ENCODE assay signal across 24 cellular contexts in genomic region chr2:82675186-82675585, GRCh38.
DNase-seq lines count a peak whose midpoint lies in the region; ATAC-seq and TF ChIP-seq lines count a peak whose summit lies in the region.
"Had no signal": no experiment of that assay in that cellular context is flagged by ENCODE, and none has a peak within 500 bp of the region (broad histone marks: within the 10 kb centered on the region; RNA-seq: fewer than 3 reads in every experiment).

No MANE protein-coding gene starts in this region.

- intact Hi-C loops in mammary epithelial cell (cut with micrococcal nuclease), result no loop called here

- no peak overlapping the region for H3K9ac ChIP-seq in mammary epithelial cell (ENCODE audit: insufficient read depth, low read length)
- no peak overlapping the region for H3K9ac ChIP-seq in smooth muscle cell (ENCODE audit: low read depth)

- dilution Hi-C loops in mammary epithelial cell (cut with HindIII; ENCODE audit: low sequenced_read_pairs), result no loop called here

- no peaks in the 10 kb centered on the region for H3K79me2 ChIP-seq in mammary epithelial cell (ENCODE audit: insufficient read depth, low read length)
- no peaks in the 10 kb centered on the region for H3K79me2 ChIP-seq in smooth muscle cell (ENCODE audit: low read depth)

- H3K27ac Mint-ChIP-seq in naive thymus-derived CD8-positive, alpha-beta T cell, result no peak overlapping the region
- H3K27ac Mint-ChIP-seq: endodermal cell, GM23338, immature natural killer cell had no signal

- H3K36me3 Mint-ChIP-seq in naive thymus-derived CD8-positive, alpha-beta T cell, result no peaks in the 10 kb centered on the region

- DNase-seq in Ammon's horn (ENCODE audit: low spot score) (peak; percentile 2), HT1080 (ENCODE audit: low read depth) (peak; percentile 87), mammary epithelial cell (peak; percentile 2), kidney glomerular epithelial cell (lab: John Stamatoyannopoulos, UW) (peak; percentile 58), smooth muscle cell (lab: John Stamatoyannopoulos, UW; ENCODE audit: unreplicated experiment) (no peak), RWPE1 (ENCODE audit: low spot score) (no peak), cerebellar nuclear complex (lab: John Stamatoyannopoulos, UW) (no peak)
- DNase-seq in naive thymus-derived CD8-positive, alpha-beta T cell, result no peak
- DNase-seq: activated gamma-delta T cell treated with Interleukin-2 at 50 U/mL for 16 hours, amygdala, endodermal cell, immature natural killer cell, KG1, lower lobe of right lung, NCI-H187, NCI-H226, NCI-H82, ovary, right lobe of liver, SIG-M5, T-helper 1 cell had no signal

- no peak overlapping the region for H3K4me2 ChIP-seq in mammary epithelial cell (ENCODE audit: insufficient read depth, low read depth, low read length)
- no peak overlapping the region for H3K4me2 ChIP-seq in smooth muscle cell
- H3K4me2 ChIP-seq: GM23338 had no signal

- H3K27ac ChIP-seq in mammary epithelial cell (ENCODE audit: insufficient read depth, low read depth, low read length) (no peak overlapping the region), smooth muscle cell (ENCODE audit: low read depth) (no peak overlapping the region), RWPE1 (no peak overlapping the region)
- H3K27ac ChIP-seq: C4-2B, lower lobe of right lung, ovary, right lobe of liver, suprapubic skin had no signal

- H3K4me3 ChIP-seq in mammary epithelial cell (replicated peaks in 1 of 3; ENCODE audit: insufficient read depth in 1 of 3, low read depth in 2 of 3, low read length in 3 of 3), result no peak overlapping the region
- H3K4me3 ChIP-seq in smooth muscle cell, result no peak overlapping the region
- H3K4me3 ChIP-seq: GM23338, lower lobe of right lung, ovary, right lobe of liver, suprapubic skin had no signal

- ATAC-seq in naive thymus-derived CD8-positive, alpha-beta T cell, result no peak
- ATAC-seq: GM23338, lower lobe of right lung, right lobe of liver had no signal

- no TSS peak for BruUV-seq in mammary epithelial cell (replicated peaks; lab: Mats Ljungman, UMichigan)

- TF ChIP-seq CTCF in mammary epithelial cell (conservative IDR thresholded peaks at IDR 0.05 in 1 of 2, IDR thresholded peaks at IDR 0.05 in 1 of 2; ENCODE audit: extremely low read depth in 1 of 2, insufficient read depth in 1 of 2, low read depth in 1 of 2, low read length in 2 of 2) (no peak), smooth muscle cell (IDR thresholded peaks at IDR 0.05; ENCODE audit: borderline replicate concordance, insufficient read depth, poor library complexity, severe bottlenecking) (no peak), RWPE1 (conservative IDR thresholded peaks at IDR 0.05; ENCODE audit: low read depth) (no peak)

- H3K9me3 Mint-ChIP-seq in naive thymus-derived CD8-positive, alpha-beta T cell, result peaks cover 3 to 36% (median 15%) of the 10 kb centered on the region in 9 donors
- H3K9me3 Mint-ChIP-seq: endodermal cell, GM23338 had no signal

- POLR2A ChIA-PET in naive thymus-derived CD8-positive, alpha-beta T cell (lab: Charles Lee), result no interaction called here
- POLR2A ChIA-PET in RWPE1 (lab: Yijun Ruan, JAX; ENCODE audit: low non-redundant PET), result no interaction called here

- in situ Hi-C loops in mammary epithelial cell (cut with MboI; ENCODE audit: low sequenced_read_pairs in 2 of 2), result no loop called here

- H3K36me3 ChIP-seq in mammary epithelial cell (ENCODE audit: insufficient read depth, low read length) (no peaks in the 10 kb centered on the region), smooth muscle cell (ENCODE audit: low read depth) (no peaks in the 10 kb centered on the region)
- H3K36me3 ChIP-seq: lower lobe of right lung, ovary, right lobe of liver, suprapubic skin had no signal

- H3F3A ChIP-seq in smooth muscle cell (ENCODE audit: low read depth), result no peaks in the 10 kb centered on the region

- CTCF ChIA-PET in mammary epithelial cell (lab: Charles Lee; ENCODE audit: low non-redundant PET) (no interaction called here), RWPE1 (lab: Yijun Ruan, JAX) (no interaction called here)

- H3K4me1 Mint-ChIP-seq in naive thymus-derived CD8-positive, alpha-beta T cell, result no peaks in the 10 kb centered on the region
- H3K4me1 Mint-ChIP-seq: endodermal cell, GM23338, immature natural killer cell had no signal

- H3K27me3 ChIP-seq in mammary epithelial cell (ENCODE audit: insufficient read depth, low read length), result no peaks in the 10 kb centered on the region
- H3K27me3 ChIP-seq in smooth muscle cell (ENCODE audit: low read depth), result no peaks in the 10 kb centered on the region
- H3K27me3 ChIP-seq: ovary, right lobe of liver, suprapubic skin had no signal

- no peaks in the 10 kb centered on the region for H3K4me1 ChIP-seq in mammary epithelial cell (ENCODE audit: insufficient read depth, low read length)
- H3K4me1 ChIP-seq in smooth muscle cell (ENCODE audit: low read depth), result no peaks in the 10 kb centered on the region
- H3K4me1 ChIP-seq: lower lobe of right lung, right lobe of liver, suprapubic skin had no signal

- H3K9me3 ChIP-seq in mammary epithelial cell (replicated peaks; ENCODE audit: insufficient read depth, low read length), result no peaks in the 10 kb centered on the region
- no peaks in the 10 kb centered on the region for H3K9me3 ChIP-seq in smooth muscle cell (replicated peaks; ENCODE audit: low read depth)
- H3K9me3 ChIP-seq: lower lobe of right lung, ovary, right lobe of liver had no signal

- no peaks in the 10 kb centered on the region for H3K27me3 Mint-ChIP-seq in naive thymus-derived CD8-positive, alpha-beta T cell

- H2AFZ ChIP-seq in mammary epithelial cell (ENCODE audit: low read depth, low read length) (no peak overlapping the region), smooth muscle cell (ENCODE audit: low read depth) (no peak overlapping the region)
- H2AFZ ChIP-seq: GM23338 had no signal

- H4K20me1 ChIP-seq in mammary epithelial cell (ENCODE audit: insufficient read depth, low read length) (no peaks in the 10 kb centered on the region), smooth muscle cell (ENCODE audit: low read depth) (no peaks in the 10 kb centered on the region)

- no peak overlapping the region for H3K4me3 Mint-ChIP-seq in naive thymus-derived CD8-positive, alpha-beta T cell
- H3K4me3 Mint-ChIP-seq: endodermal cell, GM23338, immature natural killer cell had no signal

- 45% methylated on average over 2 of the region's 2 CpGs for whole genome bisulfite sequencing in mammary epithelial cell (ENCODE audit: low coverage, missing lambda C conversion rate)
- 13% methylated on average over 2 of the region's 2 CpGs for WGBS in smooth muscle cell (ENCODE audit: low lambda C conversion rate)

Comparison
In these comparisons a context has a peak if more than half of its experiments do, and no peak if none do; other contexts are left out.
1. DNase-seq: peak in Ammon's horn (single experiment), HT1080 (single experiment), mammary epithelial cell (single experiment) and kidney glomerular epithelial cell (single experiment); none in smooth muscle cell (single experiment), naive thymus-derived CD8-positive, alpha-beta T cell (0 of 10), RWPE1 (single experiment) and cerebellar nuclear complex (0 of 2).